In the genomic region with DNA sequence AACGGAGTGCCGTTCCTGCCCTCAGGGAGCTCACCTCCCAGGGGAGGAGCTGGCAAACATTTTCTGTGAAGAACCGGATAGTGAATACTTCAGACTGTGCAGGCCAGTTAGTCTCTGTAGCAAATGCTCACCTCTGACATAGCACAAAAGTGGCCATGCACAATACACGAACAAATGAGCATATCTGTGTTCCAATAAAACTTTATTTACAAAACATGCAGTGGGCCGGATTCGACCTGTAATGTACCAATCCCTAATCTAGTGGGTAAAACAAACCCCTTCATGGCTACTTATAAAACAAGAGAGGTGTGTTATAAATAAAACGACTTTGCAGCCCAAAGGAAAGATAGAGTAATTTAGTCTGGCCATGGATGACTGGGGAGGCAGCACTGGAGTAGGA, we compare ENCODE assay signal across 1 cellular context.
A peak's percentile ranks its signal among the peaks of the same experiment; 100 is the strongest.
TF ChIP-seq lines count a peak whose summit lies in the region.

No MANE protein-coding gene starts in this region.

TF ChIP-seq in HepG2, 621 proteins besides CTCF, POLR2A, EP300 and RAD21:
- TF ChIP-seq, protein P1, sequence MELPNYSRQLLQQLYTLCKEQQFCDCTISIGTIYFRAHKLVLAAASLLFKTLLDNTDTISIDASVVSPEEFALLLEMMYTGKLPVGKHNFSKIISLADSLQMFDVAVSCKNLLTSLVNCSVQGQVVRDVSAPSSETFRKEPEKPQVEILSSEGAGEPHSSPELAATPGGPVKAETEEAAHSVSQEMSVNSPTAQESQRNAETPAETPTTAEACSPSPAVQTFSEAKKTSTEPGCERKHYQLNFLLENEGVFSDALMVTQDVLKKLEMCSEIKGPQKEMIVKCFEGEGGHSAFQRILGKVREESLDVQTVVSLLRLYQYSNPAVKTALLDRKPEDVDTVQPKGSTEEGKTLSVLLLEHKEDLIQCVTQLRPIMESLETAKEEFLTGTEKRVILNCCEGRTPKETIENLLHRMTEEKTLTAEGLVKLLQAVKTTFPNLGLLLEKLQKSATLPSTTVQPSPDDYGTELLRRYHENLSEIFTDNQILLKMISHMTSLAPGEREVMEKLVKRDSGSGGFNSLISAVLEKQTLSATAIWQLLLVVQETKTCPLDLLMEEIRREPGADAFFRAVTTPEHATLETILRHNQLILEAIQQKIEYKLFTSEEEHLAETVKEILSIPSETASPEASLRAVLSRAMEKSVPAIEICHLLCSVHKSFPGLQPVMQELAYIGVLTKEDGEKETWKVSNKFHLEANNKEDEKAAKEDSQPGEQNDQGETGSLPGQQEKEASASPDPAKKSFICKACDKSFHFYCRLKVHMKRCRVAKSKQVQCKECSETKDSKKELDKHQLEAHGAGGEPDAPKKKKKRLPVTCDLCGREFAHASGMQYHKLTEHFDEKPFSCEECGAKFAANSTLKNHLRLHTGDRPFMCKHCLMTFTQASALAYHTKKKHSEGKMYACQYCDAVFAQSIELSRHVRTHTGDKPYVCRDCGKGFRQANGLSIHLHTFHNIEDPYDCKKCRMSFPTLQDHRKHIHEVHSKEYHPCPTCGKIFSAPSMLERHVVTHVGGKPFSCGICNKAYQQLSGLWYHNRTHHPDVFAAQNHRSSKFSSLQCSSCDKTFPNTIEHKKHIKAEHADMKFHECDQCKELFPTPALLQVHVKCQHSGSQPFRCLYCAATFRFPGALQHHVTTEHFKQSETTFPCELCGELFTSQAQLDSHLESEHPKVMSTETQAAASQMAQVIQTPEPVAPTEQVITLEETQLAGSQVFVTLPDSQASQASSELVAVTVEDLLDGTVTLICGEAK (IDR thresholded peaks at IDR 0.05): no peak
- TF ChIP-seq, protein P1 (CRISPR knock-in tag; IDR thresholded peaks at IDR 0.05): peak; percentile 54; the same call in 1 of the 2 replicates
- no peak for TF ChIP-seq RORA (CRISPR knock-in tag; IDR thresholded peaks at IDR 0.05)
- no peak for TF ChIP-seq ZNF616 (CRISPR knock-in tag; IDR thresholded peaks at IDR 0.05; ENCODE audit: low read depth)
TF ChIP-seq in HepG2: peak in this region for 1.
